Comparison of ENCODE assay signal across 16 cellular contexts in the genomic region with DNA sequence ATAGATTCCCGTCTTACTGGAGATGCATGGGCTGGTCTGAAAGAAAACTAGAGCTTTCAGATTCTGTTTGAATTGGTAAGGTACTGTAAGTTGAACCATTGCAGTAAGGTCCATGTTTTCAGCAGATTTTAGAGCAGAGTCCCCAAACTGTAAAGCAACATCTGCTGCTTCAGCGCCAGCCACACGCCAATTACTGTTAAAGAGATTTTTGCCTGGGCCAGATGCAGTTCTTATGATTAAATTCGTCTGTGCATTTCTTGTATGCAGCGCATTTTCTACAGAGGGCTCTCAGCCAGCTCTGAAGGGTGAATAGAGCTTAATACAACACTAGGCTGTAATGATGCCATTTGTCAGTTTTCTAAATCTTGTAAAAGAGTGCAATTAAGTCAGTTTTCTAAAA.
DNase-seq lines count a peak whose midpoint lies in the region; ATAC-seq and TF ChIP-seq lines count a peak whose summit lies in the region.
"Had no signal": no experiment of that assay in that cellular context is flagged by ENCODE, and none has a peak within 500 bp of the region (broad histone marks: within the 10 kb centered on the region; RNA-seq: fewer than 3 reads in every experiment).

No MANE protein-coding gene starts in this region.

- no peaks in the 10 kb centered on the region for H3K9me3 Mint-ChIP-seq in neural progenitor cell
- H3K9me3 Mint-ChIP-seq: GM23338 had no signal

- no peak overlapping the region for H3K4me3 Mint-ChIP-seq in neural progenitor cell
- H3K4me3 Mint-ChIP-seq: CD4-positive, alpha-beta memory T cell; GM23338 had no signal

- H3K4me1 ChIP-seq in adipocyte (ENCODE audit: control insufficient read depth, insufficient read depth, low read length) (no peaks in the 10 kb centered on the region), neural progenitor cell (peaks cover 40% of the 10 kb centered on the region)

- H3K4me2 ChIP-seq in neural progenitor cell = no peak overlapping the region
- H3K4me2 ChIP-seq: GM23338 had no signal

- H3K36me3 Mint-ChIP-seq in neural progenitor cell = no peaks in the 10 kb centered on the region
- H3K36me3 Mint-ChIP-seq: CD4-positive, alpha-beta memory T cell had no signal

- no peak for TF ChIP-seq CTCF in neural progenitor cell (IDR thresholded peaks at IDR 0.05)

- no peaks in the 10 kb centered on the region for H3K79me2 ChIP-seq in neural progenitor cell (ENCODE audit: low read depth)

- no peaks in the 10 kb centered on the region for H3K9me3 ChIP-seq in adipocyte (ENCODE audit: control insufficient read depth, low read length)
- H3K9me3 ChIP-seq in neural progenitor cell (ENCODE audit: low read depth) = no peaks in the 10 kb centered on the region

- no peaks in the 10 kb centered on the region for H3F3A ChIP-seq in neural progenitor cell (ENCODE audit: low read depth)

- H3K36me3 ChIP-seq in adipocyte (ENCODE audit: control insufficient read depth, insufficient read depth, low read length, severe bottlenecking) = no peaks in the 10 kb centered on the region
- H3K36me3 ChIP-seq in neural progenitor cell = no peaks in the 10 kb centered on the region

- H3K27me3 Mint-ChIP-seq in neural progenitor cell (ENCODE audit: insufficient read depth, low read depth) = no peaks in the 10 kb centered on the region

- no peak overlapping the region for H3K27ac ChIP-seq in neural progenitor cell

- no peaks in the 10 kb centered on the region for H4K20me1 ChIP-seq in neural progenitor cell (ENCODE audit: low read depth)

- no peak for ATAC-seq in GM18520 (IDR thresholded peaks at IDR 0.05; ENCODE audit: unreplicated experiment)
- ATAC-seq: GM23338 had no signal

- peak overlapping the region; percentile 6 for H3K27ac Mint-ChIP-seq in neural progenitor cell
- H3K27ac Mint-ChIP-seq: CD4-positive, alpha-beta memory T cell; GM23338 had no signal

- DNase-seq in G401 (ENCODE audit: low spot score) (peak; percentile 9), NCI-H446 (lab: John Stamatoyannopoulos, UW) (peak; percentile 79 to 91), adipocyte (ENCODE audit: low read depth) (peak; percentile 1), neural progenitor cell (ENCODE audit: low spot score) (no peak), T-helper 2 cell (no peak), hippocampal formation (lab: John Stamatoyannopoulos, UW) (no peak), Kasumi-1 (lab: John Stamatoyannopoulos, UW) (no peak)
- DNase-seq: CD4-positive, alpha-beta memory T cell; GF-D8; KBM-7; NCI-H1436; NCI-H2081; NK-92 treated with Interleukin-12 subunit alpha and Interleukin-12 subunit beta, amount 100 ng/mL, for 24 hours; SHP77 treated with DMSO at 0.1 percent for 48 hours had no signal

- H3K4me1 Mint-ChIP-seq in neural progenitor cell = peaks cover 61% of the 10 kb centered on the region
- H3K4me1 Mint-ChIP-seq: CD4-positive, alpha-beta memory T cell had no signal

- H3K4me3 ChIP-seq in adipocyte (ENCODE audit: low read length) (no peak overlapping the region), neural progenitor cell (no peak overlapping the region)
- H3K4me3 ChIP-seq: GM23338 had no signal

- in situ Hi-C loops in G401 (cut with HindIII; ENCODE audit: low sequenced_read_pairs) = no loop called here

- H3K27me3 ChIP-seq in adipocyte (replicated peaks; ENCODE audit: control insufficient read depth, insufficient read depth, low read length) (peaks cover 8% of the 10 kb centered on the region), neural progenitor cell (no peaks in the 10 kb centered on the region)

- peak overlapping the region; percentile 54 for H2AFZ ChIP-seq in neural progenitor cell (replicated peaks)
- H2AFZ ChIP-seq: GM23338 had no signal

- H3K9ac ChIP-seq in adipocyte (ENCODE audit: low read length) = no peak overlapping the region
- no peak overlapping the region for H3K9ac ChIP-seq in neural progenitor cell

Comparison
In these comparisons a context has a peak if more than half of its experiments do, and no peak if none do; other contexts are left out.
1. DNase-seq: peak in G401 (single experiment), NCI-H446 (2 of 2) and adipocyte (single experiment); none in neural progenitor cell (single experiment), T-helper 2 cell (0 of 5), hippocampal formation (0 of 2) and Kasumi-1 (0 of 2).